Comparison of ENCODE assay signal across 23 cellular contexts in the genomic region with DNA sequence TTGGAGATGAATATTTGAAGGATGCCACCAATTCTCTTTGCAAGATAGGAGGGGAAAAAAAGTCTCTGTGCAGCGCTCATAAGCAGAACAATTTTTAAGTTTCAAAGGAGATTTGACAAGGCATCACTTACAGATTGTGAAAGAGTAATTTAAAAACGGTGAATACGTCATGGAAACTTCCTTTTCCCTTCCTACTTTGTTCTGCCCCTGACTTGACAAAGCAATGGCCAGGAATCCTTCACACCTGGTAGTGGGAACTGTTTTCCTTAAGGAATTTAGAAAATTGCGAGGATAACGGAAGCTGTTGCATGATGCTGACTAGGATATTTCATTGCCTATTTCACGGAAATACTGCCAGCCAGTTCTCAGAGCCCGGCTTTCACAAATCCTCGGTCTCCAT.
"Had no signal": no experiment of that assay in that cellular context is flagged by ENCODE, and none has a peak within 500 bp of the region (broad histone marks: within the 10 kb centered on the region; RNA-seq: fewer than 3 reads in every experiment).

No MANE protein-coding gene starts in this region.

- ATAC-seq: naive thymus-derived CD8-positive, alpha-beta T cell had no signal

- H3K4me3 Mint-ChIP-seq: activated naive CD8-positive, alpha-beta T cell treated with anti-CD3 and anti-CD28 coated beads for 36 hours; brain; memory B cell had no signal

- H3K27ac ChIP-seq: coronary artery, transverse colon had no signal

- H3K36me3 ChIP-seq: left lung, transverse colon had no signal

- H3K4me3 ChIP-seq: coronary artery, left lung, transverse colon had no signal

- H3K27ac Mint-ChIP-seq: activated naive CD8-positive, alpha-beta T cell treated with anti-CD3 and anti-CD28 coated beads for 36 hours; brain; memory B cell had no signal

- H3K9me3 Mint-ChIP-seq: activated naive CD8-positive, alpha-beta T cell treated with anti-CD3 and anti-CD28 coated beads for 36 hours; memory B cell; naive thymus-derived CD8-positive, alpha-beta T cell had no signal

- H3K27me3 ChIP-seq: left lung, transverse colon had no signal

- H3K4me1 ChIP-seq: transverse colon had no signal

- H3K27me3 Mint-ChIP-seq: activated naive CD8-positive, alpha-beta T cell treated with anti-CD3 and anti-CD28 coated beads for 36 hours; memory B cell; naive thymus-derived CD8-positive, alpha-beta T cell had no signal

- DNase-seq: activated CD4-positive, alpha-beta T cell treated with anti-CD3 and anti-CD28 coated beads, Interleukin-2, amount 50 U/mL, for 4 hours; activated CD4-positive, CD25-positive, alpha-beta regulatory T cell treated with anti-CD3 and anti-CD28 coated beads, Interleukin-2, amount 50 U/mL, for 72 hours; activated effector memory CD4-positive, alpha-beta T cell treated with Interleukin-2 at 50 U/mL for 16 hours; activated naive CD8-positive, alpha-beta T cell treated with anti-CD3 and anti-CD28 coated beads for 36 hours; activated T-cell treated with anti-CD3 and anti-CD28 coated beads, Interleukin-2, amount 50 U/mL, for 1 hour; amygdala; central memory CD4-positive, alpha-beta T cell; foreskin fibroblast; hippocampal formation; kidney; left lung; naive thymus-derived CD8-positive, alpha-beta T cell; nucleus accumbens; retina; stimulated activated CD4-positive, alpha-beta T cell treated with anti-CD3 and anti-CD28 coated beads, Interleukin-15, amount 100 ng/mL, for 24 hours; stimulated activated CD4-positive, alpha-beta T cell treated with anti-CD3 and anti-CD28 coated beads, Interleukin-4, amount 100 ng/mL, for 1 hour; stimulated activated naive CD4-positive, alpha-beta T cell treated with Interleukin-2 at 50 U/mL for 16 hours; substantia nigra; T1000; transverse colon had no signal

- H3K4me1 Mint-ChIP-seq: brain had no signal

- H3K9me3 ChIP-seq: left lung, transverse colon had no signal

- H3K36me3 Mint-ChIP-seq: activated naive CD8-positive, alpha-beta T cell treated with anti-CD3 and anti-CD28 coated beads for 36 hours; brain; memory B cell; naive thymus-derived CD8-positive, alpha-beta T cell had no signal
